Comparison of ENCODE assay signal across 8 cellular contexts in genomic region chr7:93902777-93903423, GRCh38. TPM values are rescaled to one million over a fixed set of nuclear protein-coding genes. Genes with fewer than 3 reads are reported as not detected.
DNase-seq lines count a peak whose midpoint lies in the region; ATAC-seq, FAIRE-seq and TF ChIP-seq lines count a peak whose summit lies in the region.

No MANE protein-coding gene starts in this region.

- peak; percentile 39 for TF ChIP-seq CTCF in VCaP (conservative IDR thresholded peaks at IDR 0.05)
- TF ChIP-seq CTCF in upper lobe of right lung (IDR thresholded peaks at IDR 0.05) = peak; percentile 80

- DNase-seq in EL (peak; percentile 69), HT1080 (ENCODE audit: low read depth) (peak; percentile 27), hepatic stellate cell (ENCODE audit: low spot score) (peak; percentile 19), upper lobe of right lung (no peak), NCI-H187 treated with DMSO at 0.1 percent for 48 hours (lab: John Stamatoyannopoulos, UW) (no peak), GM19239 (ENCODE audit: insufficient read length, low spot score) (no peak)

- intact Hi-C loops in upper lobe of right lung (cut with DNase I) = loop anchor here (10.0 kb wide), 1 partner anchor 182 kb away; no protein-coding TSS in a partner anchor

- H3K9me3 ChIP-seq in upper lobe of right lung = no peaks in the 10 kb centered on the region

- H3K4me3 ChIP-seq in upper lobe of right lung = no peak overlapping the region

- no peaks in the 10 kb centered on the region for H3K4me1 ChIP-seq in upper lobe of right lung

- no peak for FAIRE-seq in GM19239 (lab: Jason Lieb, UNC)

- no peaks in the 10 kb centered on the region for H3K36me3 ChIP-seq in upper lobe of right lung

- peak; percentile 72 for ATAC-seq in upper lobe of right lung
- no peak for ATAC-seq in HG02970 (IDR thresholded peaks at IDR 0.05; ENCODE audit: low FRiP score, unreplicated experiment)

- H3K27ac ChIP-seq in VCaP = no peak overlapping the region
- H3K27ac ChIP-seq in upper lobe of right lung = no peak overlapping the region

- H3K27me3 ChIP-seq in upper lobe of right lung = no peaks in the 10 kb centered on the region

RNA-seq across cellular contexts. Expression of gene GNGT1, which starts 3.5 kb away (rescaled TPM):
- not detected in 2 replicates for total RNA-seq in HT1080 (2014; rRNA removed; shearing (Covaris generic))
- polyA plus RNA-seq in HT1080 (2015; cell fraction: cytosol; rRNA removed) = not detected in 2 replicates
- not detected in 2 replicates for polyA plus RNA-seq in HT1080 (2015; cell fraction: nucleus; rRNA removed)
- not detected for total RNA-seq in upper lobe of right lung

RNA-seq across cellular contexts. Expression of gene TFPI2, which starts 12.3 kb away (rescaled TPM):
- not detected in 2 replicates for total RNA-seq in HT1080 (2014; rRNA removed; shearing (Covaris generic))
- polyA plus RNA-seq in HT1080 (2015; cell fraction: cytosol; rRNA removed) = 0.57 and 0.81 TPM in 2 replicates
- polyA plus RNA-seq in HT1080 (2015; cell fraction: nucleus; rRNA removed) = 0.78 and 1.8 TPM in 2 replicates
- 7.1 TPM for total RNA-seq in upper lobe of right lung

RNA-seq across cellular contexts. Expression of gene GNG11, which starts 18.6 kb away (rescaled TPM):
- 17.6 and 22.9 TPM in 2 replicates for total RNA-seq in HT1080 (2014; rRNA removed; shearing (Covaris generic))
- polyA plus RNA-seq in HT1080 (2015; cell fraction: cytosol; rRNA removed) = 6.8 and 11.4 TPM in 2 replicates
- polyA plus RNA-seq in HT1080 (2015; cell fraction: nucleus; rRNA removed) = 3.9 and 5.5 TPM in 2 replicates
- 22.6 TPM for total RNA-seq in upper lobe of right lung

Comparison
In these comparisons a context has a peak if more than half of its experiments do, and no peak if none do; other contexts are left out.
1. DNase-seq: peak in EL (single experiment), HT1080 (single experiment) and hepatic stellate cell (single experiment); none in upper lobe of right lung (single experiment), NCI-H187 treated with DMSO at 0.1 percent for 48 hours (single experiment) and GM19239 (single experiment).